ENCODE assay signal across 8 cellular contexts in genomic region chr7:143884978-143885559, GRCh38. TPM values are rescaled to one million over a fixed set of nuclear protein-coding genes. Genes with fewer than 3 reads are reported as not detected.
DNase-seq lines count a peak whose midpoint lies in the region; ATAC-seq and TF ChIP-seq lines count a peak whose summit lies in the region.

No MANE protein-coding gene starts in this region.

- ATAC-seq in GM21526 (IDR thresholded peaks at IDR 0.05; ENCODE audit: low FRiP score, unreplicated experiment) (peak; percentile 87), right cardiac atrium (peak; percentile 70 to 76)

- intact Hi-C loops in right cardiac atrium (cut with DNase I): no loop called here

- H3K27ac ChIP-seq in right cardiac atrium (ENCODE audit: low read length) (no peak overlapping the region), rectal smooth muscle tissue (ENCODE audit: low read depth, low read length) (peak overlapping the region; percentile 37)

- POLR2A ChIA-PET in GM10248 (lab: Yijun Ruan, JAX) (no interaction called here), HEK293T (lab: Yijun Ruan, JAX) (interaction anchor here (9.0 kb wide), 1 partner anchor 15 kb away, joined by 60 read pairs; the partner anchor contains the start of gene TCAF1)

- H3K36me3 ChIP-seq in rectal smooth muscle tissue (ENCODE audit: control insufficient read depth, insufficient read depth, low read length): no peaks in the 10 kb centered on the region
- no peaks in the 10 kb centered on the region for H3K36me3 ChIP-seq in HAP-1 (replicated peaks)

- no peaks in the 10 kb centered on the region for H3K9me3 ChIP-seq in right cardiac atrium (ENCODE audit: control insufficient read depth, low read length)
- no peaks in the 10 kb centered on the region for H3K9me3 ChIP-seq in HAP-1

- no peak for TF ChIP-seq CTCF in GM10248 (IDR thresholded peaks at IDR 0.05; ENCODE audit: control extremely low read depth, extremely low read depth, low read depth, missing control alignments)

- H3K4me1 ChIP-seq in right cardiac atrium (ENCODE audit: control insufficient read depth, insufficient read depth, low read length) (peaks cover 3% of the 10 kb centered on the region), rectal smooth muscle tissue (ENCODE audit: control insufficient read depth, insufficient read depth, low read length) (peaks cover 4% of the 10 kb centered on the region), HAP-1 (no peaks in the 10 kb centered on the region)

- in situ Hi-C loops in HAP-1 (cut with MboI; ENCODE audit: low sequenced_read_pairs): no loop called here

- H3K9ac ChIP-seq in rectal smooth muscle tissue (ENCODE audit: low read length): no peak overlapping the region

- DNase-seq in GM10248 (ENCODE audit: extremely low spot score) (peak; percentile 87), HS-27A (ENCODE audit: low read depth) (peak; percentile 19), amygdala (lab: John Stamatoyannopoulos, UW) (peak in 55 of 56 donors; percentile 31 to 90 (median 79)), right cardiac atrium (peak; percentile 59 to 84 (median 82)), HEK293T (ENCODE audit: extremely low spot score) (no peak), HAP-1 (ENCODE audit: low spot score in 2 of 2) (no peak)

- CTCF ChIA-PET in GM10248 (lab: Yijun Ruan, JAX): interaction anchor here (1.3 to 5.4 kb wide), 2 partner anchors 16 to 19 kb away, joined by 3 to 28 read pairs; partner anchors contain the start of gene TCAF1
- CTCF ChIA-PET in HEK293T (lab: Yijun Ruan, JAX): no interaction called here

- peak overlapping the region; percentile 54 for H3K4me3 ChIP-seq in right cardiac atrium (ENCODE audit: low read length)
- peak overlapping the region; percentile 54 for H3K4me3 ChIP-seq in rectal smooth muscle tissue (ENCODE audit: low read length)
- H3K4me3 ChIP-seq in HAP-1: no peak overlapping the region

- WGBS in right cardiac atrium: 12% methylated on average over 38 of the region's 38 CpGs

- H3K27me3 ChIP-seq in right cardiac atrium (ENCODE audit: control insufficient read depth, insufficient read depth) (no peaks in the 10 kb centered on the region), rectal smooth muscle tissue (ENCODE audit: control insufficient read depth, insufficient read depth, low read length) (no peaks in the 10 kb centered on the region), HAP-1 (ENCODE audit: low read depth) (no peaks in the 10 kb centered on the region)

TF ChIP-seq in HEK293T, 16 proteins besides CTCF, POLR2A, EP300 and RAD21:
- TF ChIP-seq FOXM1 (IDR thresholded peaks at IDR 0.05; ENCODE audit: borderline replicate concordance) (no peak), FOXA1 (IDR thresholded peaks at IDR 0.05) (no peak), LEF1 (IDR thresholded peaks at IDR 0.05; ENCODE audit: borderline replicate concordance) (no peak), ARNT (IDR thresholded peaks at IDR 0.05) (no peak), SUZ12 (IDR thresholded peaks at IDR 0.05) (no peak), HDGF (IDR thresholded peaks at IDR 0.05; ENCODE audit: borderline replicate concordance) (no peak), FOXK2 (IDR thresholded peaks at IDR 0.05) (no peak), ELF4 (IDR thresholded peaks at IDR 0.05) (no peak), TARDBP (IDR thresholded peaks at IDR 0.05) (no peak), L3MBTL2 (conservative IDR thresholded peaks at IDR 0.05) (no peak), NFRKB (IDR thresholded peaks at IDR 0.05) (no peak), BHLHE40 (IDR thresholded peaks at IDR 0.05; ENCODE audit: borderline replicate concordance) (no peak), CTBP1 (IDR thresholded peaks at IDR 0.05; ENCODE audit: borderline replicate concordance) (no peak), ZNF384 (IDR thresholded peaks at IDR 0.05) (no peak)
- TF ChIP-seq, protein P1, sequence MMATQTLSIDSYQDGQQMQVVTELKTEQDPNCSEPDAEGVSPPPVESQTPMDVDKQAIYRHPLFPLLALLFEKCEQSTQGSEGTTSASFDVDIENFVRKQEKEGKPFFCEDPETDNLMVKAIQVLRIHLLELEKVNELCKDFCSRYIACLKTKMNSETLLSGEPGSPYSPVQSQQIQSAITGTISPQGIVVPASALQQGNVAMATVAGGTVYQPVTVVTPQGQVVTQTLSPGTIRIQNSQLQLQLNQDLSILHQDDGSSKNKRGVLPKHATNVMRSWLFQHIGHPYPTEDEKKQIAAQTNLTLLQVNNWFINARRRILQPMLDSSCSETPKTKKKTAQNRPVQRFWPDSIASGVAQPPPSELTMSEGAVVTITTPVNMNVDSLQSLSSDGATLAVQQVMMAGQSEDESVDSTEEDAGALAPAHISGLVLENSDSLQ (IDR thresholded peaks at IDR 0.05): no peak

RNA-seq across cellular contexts. Expression of gene TCAF1, which starts 16.9 kb away (rescaled TPM):
- 10 to 100 TPM; 22.1 to 33.7 (median 25.2) TPM for total RNA-seq in right cardiac atrium
- 12.7 TPM for polyA plus RNA-seq in right cardiac atrium

RNA-seq across cellular contexts. Expression of gene OR2F2, which starts 50.0 kb away (rescaled TPM):
- not detected for total RNA-seq in right cardiac atrium
- not detected for polyA plus RNA-seq in right cardiac atrium

Comparison
In these comparisons a context has a peak if more than half of its experiments do, and no peak if none do; other contexts are left out.
1. DNase-seq: peak in GM10248 (single experiment), HS-27A (single experiment), amygdala (55 of 56) and right cardiac atrium (3 of 3); none in HEK293T (single experiment) and HAP-1 (0 of 2).